In the genomic region with DNA sequence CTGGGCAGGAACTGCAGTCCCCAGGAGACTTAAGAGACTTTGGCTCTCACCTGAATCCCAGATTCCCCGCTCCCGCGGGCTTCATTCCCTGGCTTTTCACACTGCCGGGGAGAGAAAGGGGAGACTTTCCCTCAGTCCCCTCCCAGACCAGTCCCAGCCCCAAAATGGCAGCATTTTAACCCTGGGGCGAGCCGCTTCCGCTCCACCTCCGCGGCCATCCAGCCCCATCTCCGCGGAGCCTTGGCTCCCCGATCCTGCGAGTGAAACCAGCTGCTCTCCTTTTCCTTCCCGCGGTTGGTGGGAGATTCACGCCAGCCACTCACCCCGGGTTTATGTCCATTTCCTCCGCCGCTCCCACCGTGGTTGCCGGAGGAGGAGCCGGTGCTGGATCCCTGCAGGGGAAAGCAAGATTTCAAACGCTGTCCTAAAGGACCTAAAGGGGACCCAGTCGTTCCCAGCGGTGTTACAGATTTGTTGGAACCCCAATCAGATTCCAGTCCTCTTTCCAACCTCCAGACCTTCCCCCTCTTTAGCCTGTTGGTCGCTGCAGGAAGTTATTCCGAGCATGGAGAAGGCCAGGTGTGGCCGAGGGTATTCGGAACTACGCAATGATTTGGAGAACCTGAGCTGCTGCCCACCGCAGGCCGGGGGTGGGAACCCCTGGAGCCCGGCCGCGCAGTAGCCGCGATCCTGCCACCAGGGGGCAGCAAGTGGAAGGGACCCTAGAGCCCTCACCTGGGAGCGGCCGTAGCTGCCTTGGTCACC, we compare ENCODE assay signal across 8 cellular contexts. TPM values are rescaled to one million over a fixed set of nuclear protein-coding genes. Genes with fewer than 3 reads are reported as not detected.
A peak's percentile ranks its signal among the peaks of the same experiment; 100 is the strongest.
DNase-seq lines count a peak whose midpoint lies in the region; ATAC-seq and TF ChIP-seq lines count a peak whose summit lies in the region.

No MANE protein-coding gene starts in this region.

- peaks cover 55 to 72% (median 63%) of the 10 kb centered on the region in 3 donors for H3K27me3 Mint-ChIP-seq in CD14-positive monocyte (ENCODE audit: low read depth in 3 of 3)

- no peak overlapping the region for H3K4me3 ChIP-seq in mucosa of descending colon

- H3K27ac Mint-ChIP-seq in CD14-positive monocyte = no peak overlapping the region

- ATAC-seq in mucosa of descending colon (peak; percentile 89), GM21619 (IDR thresholded peaks at IDR 0.05; ENCODE audit: unreplicated experiment) (no peak)

- H3K9me3 Mint-ChIP-seq in CD14-positive monocyte = peaks cover 0 to 2% (median 0%) of the 10 kb centered on the region in 7 donors

- peaks cover 0 to 1% of the 10 kb centered on the region in 2 donors for H3K36me3 Mint-ChIP-seq in CD14-positive monocyte

- DNase-seq in CD14-positive monocyte (ENCODE audit: low spot score) (peak; percentile 56), HCEC 1CT (peak; percentile 27), NCI-H524 (lab: John Stamatoyannopoulos, UW) (peak; percentile 20 to 74), epidermal melanocyte (ENCODE audit: insufficient read length, low spot score) (peak; percentile 67), mucosa of descending colon (peak; percentile 73 to 85 (median 84))
- peak; percentile 33 for DNase-seq in activated CD8-positive, alpha-beta memory T cell treated with anti-CD3 and anti-CD28 coated beads, Interleukin-2, amount 50 U/mL, for 1 hour (ENCODE audit: extremely low read depth)
- DNase-seq in stimulated activated CD8-positive, alpha-beta memory T cell treated with anti-CD3 and anti-CD28 coated beads, Interleukin-4, amount 100 ng/mL, for 1 hour (ENCODE audit: low read depth in 2 of 2, low spot score in 1 of 2) = peak; percentile 43 to 58

- peaks cover 7% of the 10 kb centered on the region for H3K4me1 Mint-ChIP-seq in CD14-positive monocyte

- H3K9me3 ChIP-seq in mucosa of descending colon = no peaks in the 10 kb centered on the region

- peaks cover 9% of the 10 kb centered on the region for H3K4me1 ChIP-seq in mucosa of descending colon (ENCODE audit: low read depth)

- H3K36me3 ChIP-seq in mucosa of descending colon (ENCODE audit: low read depth) = no peaks in the 10 kb centered on the region

- TF ChIP-seq CTCF in CD14-positive monocyte (IDR thresholded peaks at IDR 0.05) = peak; percentile 98
- TF ChIP-seq CTCF in mucosa of descending colon (IDR thresholded peaks at IDR 0.05) = peak; percentile 88

- H3K4me3 Mint-ChIP-seq in CD14-positive monocyte = peak overlapping the region in 1 of 2 donors; percentile 71

- intact Hi-C loops in CD14-positive monocyte (cut with micrococcal nuclease) = loop anchor here (2.0 kb wide), 1 partner anchor 207 kb away; no protein-coding TSS in a partner anchor
- intact Hi-C loops in mucosa of descending colon (cut with DNase I, micrococcal nuclease) = no loop called here

RNA-seq across cellular contexts. Expression of a gene that starts 3.4 kb away (rescaled TPM):
- polyA plus RNA-seq in CD14-positive monocyte = not detected
- 10 to 100 TPM in 2 of 3 donors, 1 to 10 TPM in 1; 8.2 to 14.3 (median 10.7) TPM for total RNA-seq in mucosa of descending colon

RNA-seq across cellular contexts. Expression of a gene that starts 18.1 kb away (rescaled TPM):
- polyA plus RNA-seq in CD14-positive monocyte = not detected
- total RNA-seq in mucosa of descending colon = not detected

RNA-seq across cellular contexts. Expression of a gene that starts 19.8 kb away (rescaled TPM):
- polyA plus RNA-seq in CD14-positive monocyte = not detected
- not detected for total RNA-seq in mucosa of descending colon

RNA-seq across cellular contexts. Expression of a gene that starts 23.2 kb away (rescaled TPM):
- not detected for polyA plus RNA-seq in CD14-positive monocyte
- not detected for total RNA-seq in mucosa of descending colon

RNA-seq across cellular contexts. Expression of a gene that starts 35.4 kb away (rescaled TPM):
- polyA plus RNA-seq in CD14-positive monocyte = 100 to 1,000 TPM; 165 TPM
- 10 to 100 TPM; 54.4 to 62.8 (median 58.2) TPM for total RNA-seq in mucosa of descending colon

Comparison
In these comparisons a context has a peak if more than half of its experiments do, and no peak if none do; other contexts are left out.
1. DNase-seq: peak in every context shown above with its lines; median percentile 84 in mucosa of descending colon; 67 in epidermal melanocyte; 56 in CD14-positive monocyte; 50 in stimulated activated CD8-positive, alpha-beta memory T cell treated with anti-CD3 and anti-CD28 coated beads, Interleukin-4, amount 100 ng/mL, for 1 hour; 47 in NCI-H524; 33 in activated CD8-positive, alpha-beta memory T cell treated with anti-CD3 and anti-CD28 coated beads, Interleukin-2, amount 50 U/mL, for 1 hour; 27 in HCEC 1CT.
2. intact Hi-C loops: an anchor here in CD14-positive monocyte (2.0 kb wide); none called in mucosa of descending colon.